Comparison of ENCODE assay signal across 31 cellular contexts in the genomic region with DNA sequence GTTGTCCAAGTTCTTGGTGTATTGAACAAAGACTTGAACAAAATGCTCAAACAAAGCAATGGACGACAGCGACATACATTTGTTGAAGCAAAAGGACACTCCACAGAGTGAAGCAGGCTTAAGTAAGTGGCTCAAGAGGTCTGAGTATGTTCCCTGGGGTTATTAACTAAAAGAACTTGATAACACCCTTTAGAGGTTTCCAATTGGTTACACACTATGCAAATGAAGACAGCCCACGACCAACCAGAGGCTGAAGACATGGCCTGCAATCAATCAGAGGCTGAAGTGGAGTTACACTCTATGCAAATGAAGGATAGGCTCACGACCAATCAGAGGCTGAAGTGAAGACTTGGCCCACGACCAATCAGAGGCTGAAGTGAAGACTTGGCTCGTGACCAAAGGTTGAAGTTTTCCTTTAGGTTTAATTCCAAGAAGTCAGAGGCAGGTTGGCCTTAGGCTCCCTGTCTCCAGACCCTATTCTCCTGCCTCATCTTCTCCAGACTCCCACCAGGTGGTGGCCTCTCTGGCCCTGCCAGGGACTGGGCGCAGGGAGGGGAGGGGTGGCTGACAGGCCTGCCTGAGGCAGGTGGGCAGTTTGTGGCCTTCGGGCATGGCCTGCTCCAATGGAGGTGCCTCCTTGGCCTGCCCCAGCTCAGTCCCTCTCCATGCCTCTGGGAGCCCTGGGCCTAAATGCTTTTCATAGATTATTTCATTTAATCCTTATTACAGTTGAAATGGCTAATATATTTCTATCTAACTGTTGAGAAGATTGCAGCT. TPM values are rescaled to one million over a fixed set of nuclear protein-coding genes. Genes with fewer than 3 reads are reported as not detected.
"Had no signal": no experiment of that assay in that cellular context is flagged by ENCODE, and none has a peak within 500 bp of the region (broad histone marks: within the 10 kb centered on the region; RNA-seq: fewer than 3 reads in every experiment).

No MANE protein-coding gene starts in this region.

- H3K36me3 ChIP-seq: brain microvascular endothelial cell, WERI-Rb-1 had no signal

- ATAC-seq: activated CD4-positive, CD25-positive, alpha-beta regulatory T cell treated with anti-CD3 and anti-CD28 coated beads, Interleukin-2, amount 50 U/mL, for 24 hours; activated CD8-positive, alpha-beta T cell treated with anti-CD3 and anti-CD28 coated beads for 36 hours; activated T-cell treated with anti-CD3 and anti-CD28 coated beads, Interleukin-2, amount 50 U/mL, for 4 hours; activated T-helper 17 cell treated with anti-CD3 and anti-CD28 coated beads, Interleukin-2, amount 50 U/mL, for 72 hours; esophagus mucosa; T-helper 17 cell had no signal

- H3K36me3 Mint-ChIP-seq: activated naive CD4-positive, alpha-beta T cell treated with anti-CD3 and anti-CD28 coated beads, Interleukin-2, amount 10 ng/mL, durations not matched to agents 7 days and 5 days; activated naive CD8-positive, alpha-beta T cell had no signal

- H3K27me3 Mint-ChIP-seq: activated B cell treated with CpG ODN at 0.5 μM for 24 hours; activated CD8-positive, alpha-beta T cell treated with anti-CD3 and anti-CD28 coated beads for 36 hours; activated naive CD4-positive, alpha-beta T cell treated with anti-CD3 and anti-CD28 coated beads, Interleukin-2, amount 10 ng/mL, durations not matched to agents 7 days and 5 days; central memory CD8-positive, alpha-beta T cell; dendritic cell treated with granulocyte-macrophage colony-stimulating factor and Interleukin-4, amounts not matched to agents 40 ng/mL and 50 ng/mL, for 4 days had no signal

- H3K4me3 ChIP-seq: coronary artery, dorsolateral prefrontal cortex had no signal

- DNase-seq: activated B cell treated with CpG ODN at 0.5 μM for 24 hours; activated CD4-positive, alpha-beta T cell treated with anti-CD3 and anti-CD28 coated beads for 48 hours; activated CD4-positive, alpha-beta T cell treated with anti-CD3 and anti-CD28 coated beads, Interleukin-2, amount 50 U/mL, for 1 hour; activated CD4-positive, alpha-beta T cell treated with anti-CD3 and anti-CD28 coated beads, Interleukin-2, amount 50 U/mL, for 48 hours; activated CD8-positive, alpha-beta memory T cell treated with anti-CD3 and anti-CD28 coated beads for 24 hours; activated CD8-positive, alpha-beta T cell treated with anti-CD3 and anti-CD28 coated beads for 36 hours; activated effector memory CD4-positive, alpha-beta T cell treated with Interleukin-2 at 50 U/mL for 16 hours; activated naive CD4-positive, alpha-beta T cell; activated naive CD4-positive, alpha-beta T cell treated with anti-CD3 and anti-CD28 coated beads, Interleukin-2, amount 10 ng/mL, durations not matched to agents 7 days and 5 days; activated T-cell treated with anti-CD3 and anti-CD28 coated beads, Interleukin-2, amount 50 U/mL, for 4 hours; amniotic stem cell; anterior cingulate cortex; brain microvascular endothelial cell; dorsolateral prefrontal cortex; effector memory CD4-positive, alpha-beta T cell; endodermal cell; foreskin fibroblast; T-helper 1 cell; T-helper 17 cell; T1000; WERI-Rb-1 had no signal

- H3K27ac ChIP-seq: brain microvascular endothelial cell, coronary artery, dorsolateral prefrontal cortex, WERI-Rb-1 had no signal

- H3K4me1 Mint-ChIP-seq: activated B cell treated with CpG ODN at 0.5 μM for 24 hours; activated naive CD4-positive, alpha-beta T cell treated with anti-CD3 and anti-CD28 coated beads, Interleukin-2, amount 10 ng/mL, durations not matched to agents 7 days and 5 days; activated T-helper 17 cell treated with anti-CD3 and anti-CD28 coated beads, Interleukin-2, amount 50 U/mL, for 72 hours; central memory CD8-positive, alpha-beta T cell; T-helper 17 cell had no signal

- H3K27ac Mint-ChIP-seq: activated B cell treated with CpG ODN at 0.5 μM for 24 hours; activated CD8-positive, alpha-beta T cell treated with anti-CD3 and anti-CD28 coated beads for 36 hours; activated naive CD4-positive, alpha-beta T cell treated with anti-CD3 and anti-CD28 coated beads, Interleukin-2, amount 10 ng/mL, durations not matched to agents 7 days and 5 days; activated naive CD8-positive, alpha-beta T cell; activated T-helper 17 cell treated with anti-CD3 and anti-CD28 coated beads, Interleukin-2, amount 50 U/mL, for 72 hours; dendritic cell treated with granulocyte-macrophage colony-stimulating factor and Interleukin-4, amounts not matched to agents 40 ng/mL and 50 ng/mL, for 4 days; endodermal cell; T-helper 17 cell; T-helper 2 cell treated with Interferon-gamma antibody and Interleukin-4, amounts not matched to agents 5 μg/mL and 100 μg/mL, for 36 hours had no signal

- H3K4me3 Mint-ChIP-seq: activated B cell treated with CpG ODN at 0.5 μM for 24 hours; activated CD8-positive, alpha-beta T cell treated with anti-CD3 and anti-CD28 coated beads for 36 hours; activated naive CD4-positive, alpha-beta T cell treated with anti-CD3 and anti-CD28 coated beads, Interleukin-2, amount 10 ng/mL, durations not matched to agents 7 days and 5 days; activated naive CD8-positive, alpha-beta T cell; activated T-cell treated with anti-CD3 and anti-CD28 coated beads, Interleukin-2, amount 50 U/mL, for 4 hours; activated T-helper 17 cell treated with anti-CD3 and anti-CD28 coated beads, Interleukin-2, amount 50 U/mL, for 72 hours; central memory CD8-positive, alpha-beta T cell; dendritic cell treated with granulocyte-macrophage colony-stimulating factor and Interleukin-4, amounts not matched to agents 40 ng/mL and 50 ng/mL, for 4 days; endodermal cell; T-helper 17 cell; T-helper 2 cell treated with Interferon-gamma antibody and Interleukin-4, amounts not matched to agents 5 μg/mL and 100 μg/mL, for 36 hours had no signal

- H3K9me3 Mint-ChIP-seq: activated B cell treated with CpG ODN at 0.5 μM for 24 hours; activated CD8-positive, alpha-beta T cell treated with anti-CD3 and anti-CD28 coated beads for 36 hours; activated naive CD4-positive, alpha-beta T cell treated with anti-CD3 and anti-CD28 coated beads, Interleukin-2, amount 10 ng/mL, durations not matched to agents 7 days and 5 days; activated T-cell treated with anti-CD3 and anti-CD28 coated beads, Interleukin-2, amount 50 U/mL, for 4 hours; activated T-helper 17 cell treated with anti-CD3 and anti-CD28 coated beads, Interleukin-2, amount 50 U/mL, for 72 hours; endodermal cell; T-helper 2 cell treated with Interferon-gamma antibody and Interleukin-4, amounts not matched to agents 5 μg/mL and 100 μg/mL, for 36 hours had no signal

- H3K27me3 ChIP-seq: brain microvascular endothelial cell had no signal

RNA-seq across cellular contexts. Expression of a gene that starts 38.1 kb away (rescaled TPM):
- total RNA-seq: activated CD8-positive, alpha-beta T cell treated with anti-CD3 and anti-CD28 coated beads for 36 hours; T-helper 17 cell had no signal

RNA-seq across cellular contexts. Expression of a gene that starts 45.2 kb away (rescaled TPM):
- total RNA-seq: activated B cell treated with CpG ODN at 0.5 μM for 24 hours; activated CD8-positive, alpha-beta T cell treated with anti-CD3 and anti-CD28 coated beads for 36 hours; activated T-cell treated with anti-CD3 and anti-CD28 coated beads, Interleukin-2, amount 50 U/mL, for 4 hours; astrocyte; epithelial cell of proximal tubule; T-helper 17 cell had no signal
